8 cellular contexts compared by ENCODE assay signal in genomic region chrX:129637217-129638109, GRCh38. TPM values are rescaled to one million over a fixed set of nuclear protein-coding genes. Genes with fewer than 3 reads are reported as not detected.
A peak's percentile ranks its signal among the peaks of the same experiment; 100 is the strongest.
DNase-seq lines count a peak whose midpoint lies in the region; ATAC-seq and TF ChIP-seq lines count a peak whose summit lies in the region.

No MANE protein-coding gene starts in this region.

- H3K4me3 Mint-ChIP-seq in activated naive CD8-positive, alpha-beta T cell treated with anti-CD3 and anti-CD28 coated beads, Interleukin-2, amount 50 U/mL, for 24 hours = no peak overlapping the region

- no peak overlapping the region for H3K27ac ChIP-seq in left ventricle myocardium inferior (replicated peaks)

- DNase-seq in C1 segment of cervical spinal cord (lab: John Stamatoyannopoulos, UW) (peak in 12 of 14 donors; percentile 13 to 76 (median 40)), GM19238 (ENCODE audit: insufficient read length, low spot score) (peak; percentile 59), T follicular helper cell (ENCODE audit: low read depth) (peak; percentile 65), left ventricle myocardium inferior (peak; percentile 64), retina (peak; percentile 72), OCI-M2 (lab: John Stamatoyannopoulos, UW; ENCODE audit: unreplicated experiment) (no peak)
- peak; percentile 75 for DNase-seq in activated naive CD8-positive, alpha-beta T cell treated with anti-CD3 and anti-CD28 coated beads, Interleukin-2, amount 50 U/mL, for 24 hours

- H3K36me3 ChIP-seq in left ventricle myocardium inferior = no peaks in the 10 kb centered on the region

- no peaks in the 10 kb centered on the region for H3K4me1 Mint-ChIP-seq in activated naive CD8-positive, alpha-beta T cell treated with anti-CD3 and anti-CD28 coated beads, Interleukin-2, amount 50 U/mL, for 24 hours

- H3K4me1 ChIP-seq in left ventricle myocardium inferior = no peaks in the 10 kb centered on the region

- H3K27ac Mint-ChIP-seq in activated naive CD8-positive, alpha-beta T cell treated with anti-CD3 and anti-CD28 coated beads, Interleukin-2, amount 50 U/mL, for 24 hours = no peak overlapping the region

- H3K27me3 ChIP-seq in left ventricle myocardium inferior (ENCODE audit: low read depth) = no peaks in the 10 kb centered on the region

- no peaks in the 10 kb centered on the region for H3K9me3 ChIP-seq in left ventricle myocardium inferior (replicated peaks)

- intact Hi-C loops in left ventricle myocardium inferior (cut with micrococcal nuclease) = no loop called here

- H3K27me3 Mint-ChIP-seq in activated naive CD8-positive, alpha-beta T cell treated with anti-CD3 and anti-CD28 coated beads, Interleukin-2, amount 50 U/mL, for 24 hours = no peaks in the 10 kb centered on the region

- no peaks in the 10 kb centered on the region for H3K36me3 Mint-ChIP-seq in activated naive CD8-positive, alpha-beta T cell treated with anti-CD3 and anti-CD28 coated beads, Interleukin-2, amount 50 U/mL, for 24 hours (ENCODE audit: low read depth)

- peak; percentile 68 for ATAC-seq in activated naive CD8-positive, alpha-beta T cell treated with anti-CD3 and anti-CD28 coated beads, Interleukin-2, amount 50 U/mL, for 24 hours

- H3K4me3 ChIP-seq in left ventricle myocardium inferior = no peak overlapping the region

- TF ChIP-seq CTCF in LNCAP (IDR thresholded peaks at IDR 0.05) (peak; percentile 77), left ventricle myocardium inferior (IDR thresholded peaks at IDR 0.05; ENCODE audit: borderline replicate concordance) (peak; percentile 88)

- H3K9me3 Mint-ChIP-seq in activated naive CD8-positive, alpha-beta T cell treated with anti-CD3 and anti-CD28 coated beads, Interleukin-2, amount 50 U/mL, for 24 hours = no peaks in the 10 kb centered on the region

RNA-seq across cellular contexts. Expression of gene APLN, which starts 17.3 kb away (rescaled TPM):
- total RNA-seq in left ventricle myocardium inferior = 15.9 TPM
